ENCODE assay signal across 21 cellular contexts in the genomic region with DNA sequence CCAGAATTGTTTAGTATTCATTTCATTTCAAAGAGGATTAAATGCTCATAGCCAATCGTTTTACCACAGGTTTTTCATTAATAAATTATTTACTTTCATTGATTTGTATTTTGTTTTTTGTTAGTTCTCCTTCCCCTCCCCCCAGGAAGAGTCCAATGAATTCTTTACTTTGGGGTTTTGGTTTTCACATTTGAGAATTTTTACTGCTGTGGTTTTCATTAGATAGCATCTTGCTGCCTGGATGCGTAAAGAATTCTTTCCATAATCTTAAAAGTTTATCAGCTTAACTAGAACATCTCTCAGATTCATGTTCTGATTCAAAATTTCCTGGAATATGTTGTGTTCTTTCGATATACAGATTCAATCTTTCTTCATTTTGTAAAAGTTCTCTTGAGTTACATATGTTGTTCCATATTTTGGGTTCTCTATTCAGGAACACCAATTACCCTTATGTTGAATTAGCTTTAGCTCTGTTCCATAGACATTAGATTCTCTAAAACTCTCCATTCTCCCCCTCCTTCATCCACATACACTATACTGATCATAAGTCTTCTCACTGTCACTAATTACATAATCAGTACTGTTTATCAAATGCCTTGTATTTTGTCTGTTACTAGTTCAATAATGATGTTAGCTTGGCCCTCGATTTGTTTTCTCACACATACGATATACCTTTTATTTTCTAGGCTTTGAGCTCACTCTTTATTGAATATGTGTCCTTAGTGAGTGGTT.
DNase-seq lines count a peak whose midpoint lies in the region; ATAC-seq, FAIRE-seq and TF ChIP-seq lines count a peak whose summit lies in the region.
"Had no signal": no experiment of that assay in that cellular context is flagged by ENCODE, and none has a peak within 500 bp of the region (broad histone marks: within the 10 kb centered on the region; RNA-seq: fewer than 3 reads in every experiment).

No MANE protein-coding gene starts in this region.

- H3K27ac ChIP-seq in BLaER1 (0 out of 2 replicates have a peak overlapping the region, but pooled peaks have one; percentile 45), OCI-LY7 (ENCODE audit: low read depth, low read length, poor library complexity, severe bottlenecking) (peak overlapping the region; percentile 77)
- H3K27ac ChIP-seq: cardiac muscle cell, hepatocyte, PC-9, SJCRH30 had no signal

- CTCF ChIA-PET in OCI-LY7 (lab: Charles Lee; ENCODE audit: unreplicated experiment), result no interaction called here

- TF ChIP-seq CTCF in D721Med (IDR thresholded peaks at IDR 0.05; ENCODE audit: insufficient read depth, missing control alignments) (no peak), OCI-LY7 (conservative IDR thresholded peaks at IDR 0.05; ENCODE audit: low read length) (no peak)

- H3K36me3 ChIP-seq in BLaER1 (peaks cover 22% of the 10 kb centered on the region), OCI-LY7 (ENCODE audit: insufficient read depth, low read length) (peaks cover 35% of the 10 kb centered on the region)
- H3K36me3 ChIP-seq: cardiac muscle cell, SJCRH30 had no signal

- no peaks in the 10 kb centered on the region for H3K27me3 ChIP-seq in BLaER1
- H3K27me3 ChIP-seq: cardiac muscle cell, hepatocyte, SJCRH30 had no signal

- H3K9me2 ChIP-seq in OCI-LY7 (ENCODE audit: insufficient read depth, low read length), result no peaks in the 10 kb centered on the region

- H3K9me3 ChIP-seq in BLaER1, result peaks cover 17% of the 10 kb centered on the region
- H3K9me3 ChIP-seq in OCI-LY7 (ENCODE audit: low read length), result peaks cover 7% of the 10 kb centered on the region; the same call in 1 of the 2 replicates
- H3K9me3 ChIP-seq: Caco-2, SJCRH30 had no signal

- POLR2A ChIA-PET in OCI-LY7 (lab: Charles Lee), result interaction anchor here (0.6 to 11.3 kb wide), 6 partner anchors 9 to 64 kb away, joined by 3 to 159 read pairs (median 6); no protein-coding TSS in a partner anchor

- H3K4me3 ChIP-seq in BLaER1 (no peak overlapping the region), OCI-LY7 (ENCODE audit: low read depth, low read length, poor library complexity, severe bottlenecking) (no peak overlapping the region)
- H3K4me3 ChIP-seq: cardiac muscle cell, hepatocyte, K562, PC-9, SJCRH30 had no signal

- peaks cover 60% of the 10 kb centered on the region; the same call in 1 of the 2 replicates for H3K79me2 ChIP-seq in OCI-LY7 (ENCODE audit: insufficient read depth, low read depth, low read length)

- H4K20me1 ChIP-seq in BLaER1, result no peaks in the 10 kb centered on the region
- H4K20me1 ChIP-seq in OCI-LY7 (ENCODE audit: insufficient read depth, low read length), result no peaks in the 10 kb centered on the region

- intact Hi-C loops in OCI-LY7 (cut with micrococcal nuclease; ENCODE audit: unreplicated experiment), result no loop called here

- peak; percentile 86 for FAIRE-seq in D721Med (lab: Jason Lieb, UNC)
- FAIRE-seq: K562 had no signal

- no TSS peak for BruUV-seq in OCI-LY7 (replicated peaks; lab: Mats Ljungman, UMichigan)

- no peak for ATAC-seq in GM19035 (IDR thresholded peaks at IDR 0.05; ENCODE audit: unreplicated experiment)
- ATAC-seq: K562 had no signal

- H2AFZ ChIP-seq in OCI-LY7 (ENCODE audit: low read length), result no peak overlapping the region
- H2AFZ ChIP-seq: hepatocyte, PC-9 had no signal

- H3K4me1 ChIP-seq in BLaER1 (peaks cover 61% of the 10 kb centered on the region), OCI-LY7 (ENCODE audit: insufficient read depth, low read length, poor library complexity, severe bottlenecking) (peaks cover 82% of the 10 kb centered on the region)

- H3K4me2 ChIP-seq in BLaER1 (peak overlapping the region; percentile 32), OCI-LY7 (ENCODE audit: low read length) (peak overlapping the region; percentile 69)
- H3K4me2 ChIP-seq: hepatocyte, PC-9 had no signal

- no peak overlapping the region for H3K9ac ChIP-seq in BLaER1

- DNase-seq in D721Med (ENCODE audit: insufficient read length, low spot score) (no peak), OCI-LY7 (ENCODE audit: low spot score) (no peak), iris pigment epithelial cell (ENCODE audit: low read depth) (peak; percentile 28), DMS 273 (lab: John Stamatoyannopoulos, UW; ENCODE audit: unreplicated experiment) (no peak), DMS 273 treated with DMSO at 0.1 percent for 48 hours (lab: John Stamatoyannopoulos, UW) (no peak)
- DNase-seq in stimulated activated CD4-positive, alpha-beta T cell treated with anti-CD3 and anti-CD28 coated beads, Interleukin-4, amount 100 ng/mL, for 1 hour, result no peak
- DNase-seq: activated CD4-positive, CD25-positive, alpha-beta regulatory T cell; Caco-2; NCI-H187; NCI-H2227 treated with DMSO at 0.1 percent for 48 hours; NCI-H82; PC-9; retina; stimulated activated CD8-positive, alpha-beta memory T cell treated with anti-CD3 and anti-CD28 coated beads, Interleukin-4, amount 100 ng/mL, for 48 hours; T1000 had no signal
